1 cellular context compared by ENCODE assay signal in the genomic region with DNA sequence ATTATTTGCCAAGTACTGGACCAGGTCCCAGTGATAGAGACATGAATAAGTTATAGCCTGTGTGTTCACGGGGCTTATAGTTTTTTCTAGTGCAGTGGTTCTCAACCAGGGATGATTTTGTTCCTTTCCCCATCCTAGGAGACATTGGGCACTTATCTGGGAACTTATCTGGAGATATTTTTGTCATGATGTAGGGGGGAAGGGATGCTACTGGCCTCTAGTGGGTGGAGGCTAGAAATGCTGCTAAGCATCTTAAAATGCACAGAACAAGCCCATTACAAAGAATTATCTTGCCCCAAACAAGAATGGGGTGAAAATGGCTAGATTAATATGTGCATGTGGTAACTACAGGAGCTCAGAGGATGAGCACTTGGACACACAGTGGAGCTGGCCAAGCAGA.
TF ChIP-seq lines count a peak whose summit lies in the region.

No MANE protein-coding gene starts in this region.

TF ChIP-seq in GM23338, 12 proteins besides CTCF, POLR2A, EP300 and RAD21 (continued from another document):
- TF ChIP-seq, protein P1, sequence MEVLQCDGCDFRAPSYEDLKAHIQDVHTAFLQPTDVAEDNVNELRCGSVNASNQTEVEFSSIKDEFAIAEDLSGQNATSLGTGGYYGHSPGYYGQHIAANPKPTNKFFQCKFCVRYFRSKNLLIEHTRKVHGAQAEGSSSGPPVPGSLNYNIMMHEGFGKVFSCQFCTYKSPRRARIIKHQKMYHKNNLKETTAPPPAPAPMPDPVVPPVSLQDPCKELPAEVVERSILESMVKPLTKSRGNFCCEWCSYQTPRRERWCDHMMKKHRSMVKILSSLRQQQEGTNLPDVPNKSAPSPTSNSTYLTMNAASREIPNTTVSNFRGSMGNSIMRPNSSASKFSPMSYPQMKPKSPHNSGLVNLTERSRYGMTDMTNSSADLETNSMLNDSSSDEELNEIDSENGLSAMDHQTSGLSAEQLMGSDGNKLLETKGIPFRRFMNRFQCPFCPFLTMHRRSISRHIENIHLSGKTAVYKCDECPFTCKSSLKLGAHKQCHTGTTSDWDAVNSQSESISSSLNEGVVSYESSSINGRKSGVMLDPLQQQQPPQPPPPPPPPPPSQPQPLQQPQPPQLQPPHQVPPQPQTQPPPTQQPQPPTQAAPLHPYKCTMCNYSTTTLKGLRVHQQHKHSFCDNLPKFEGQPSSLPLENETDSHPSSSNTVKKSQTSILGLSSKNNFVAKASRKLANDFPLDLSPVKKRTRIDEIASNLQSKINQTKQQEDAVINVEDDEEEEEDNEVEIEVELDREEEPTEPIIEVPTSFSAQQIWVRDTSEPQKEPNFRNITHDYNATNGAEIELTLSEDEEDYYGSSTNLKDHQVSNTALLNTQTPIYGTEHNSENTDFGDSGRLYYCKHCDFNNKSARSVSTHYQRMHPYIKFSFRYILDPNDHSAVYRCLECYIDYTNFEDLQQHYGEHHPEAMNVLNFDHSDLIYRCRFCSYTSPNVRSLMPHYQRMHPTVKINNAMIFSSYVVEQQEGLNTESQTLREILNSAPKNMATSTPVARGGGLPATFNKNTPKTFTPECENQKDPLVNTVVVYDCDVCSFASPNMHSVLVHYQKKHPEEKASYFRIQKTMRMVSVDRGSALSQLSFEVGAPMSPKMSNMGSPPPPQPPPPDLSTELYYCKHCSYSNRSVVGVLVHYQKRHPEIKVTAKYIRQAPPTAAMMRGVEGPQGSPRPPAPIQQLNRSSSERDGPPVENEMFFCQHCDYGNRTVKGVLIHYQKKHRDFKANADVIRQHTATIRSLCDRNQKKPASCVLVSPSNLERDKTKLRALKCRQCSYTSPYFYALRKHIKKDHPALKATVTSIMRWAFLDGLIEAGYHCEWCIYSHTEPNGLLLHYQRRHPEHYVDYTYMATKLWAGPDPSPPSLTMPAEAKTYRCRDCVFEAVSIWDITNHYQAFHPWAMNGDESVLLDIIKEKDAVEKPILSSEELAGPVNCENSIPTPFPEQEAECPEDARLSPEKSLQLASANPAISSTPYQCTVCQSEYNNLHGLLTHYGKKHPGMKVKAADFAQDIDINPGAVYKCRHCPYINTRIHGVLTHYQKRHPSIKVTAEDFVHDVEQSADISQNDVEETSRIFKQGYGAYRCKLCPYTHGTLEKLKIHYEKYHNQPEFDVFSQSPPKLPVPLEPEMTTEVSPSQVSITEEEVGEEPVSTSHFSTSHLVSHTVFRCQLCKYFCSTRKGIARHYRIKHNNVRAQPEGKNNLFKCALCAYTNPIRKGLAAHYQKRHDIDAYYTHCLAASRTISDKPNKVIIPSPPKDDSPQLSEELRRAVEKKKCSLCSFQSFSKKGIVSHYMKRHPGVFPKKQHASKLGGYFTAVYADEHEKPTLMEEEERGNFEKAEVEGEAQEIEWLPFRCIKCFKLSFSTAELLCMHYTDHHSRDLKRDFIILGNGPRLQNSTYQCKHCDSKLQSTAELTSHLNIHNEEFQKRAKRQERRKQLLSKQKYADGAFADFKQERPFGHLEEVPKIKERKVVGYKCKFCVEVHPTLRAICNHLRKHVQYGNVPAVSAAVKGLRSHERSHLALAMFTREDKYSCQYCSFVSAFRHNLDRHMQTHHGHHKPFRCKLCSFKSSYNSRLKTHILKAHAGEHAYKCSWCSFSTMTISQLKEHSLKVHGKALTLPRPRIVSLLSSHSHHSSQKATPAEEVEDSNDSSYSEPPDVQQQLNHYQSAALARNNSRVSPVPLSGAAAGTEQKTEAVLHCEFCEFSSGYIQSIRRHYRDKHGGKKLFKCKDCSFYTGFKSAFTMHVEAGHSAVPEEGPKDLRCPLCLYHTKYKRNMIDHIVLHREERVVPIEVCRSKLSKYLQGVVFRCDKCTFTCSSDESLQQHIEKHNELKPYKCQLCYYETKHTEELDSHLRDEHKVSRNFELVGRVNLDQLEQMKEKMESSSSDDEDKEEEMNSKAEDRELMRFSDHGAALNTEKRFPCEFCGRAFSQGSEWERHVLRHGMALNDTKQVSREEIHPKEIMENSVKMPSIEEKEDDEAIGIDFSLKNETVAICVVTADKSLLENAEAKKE (CRISPR knock-in tag; IDR thresholded peaks at IDR 0.05): no peak
- TF ChIP-seq NANOG (IDR thresholded peaks at IDR 0.05; ENCODE audit: borderline replicate concordance): no peak
- TF ChIP-seq, protein P2, sequence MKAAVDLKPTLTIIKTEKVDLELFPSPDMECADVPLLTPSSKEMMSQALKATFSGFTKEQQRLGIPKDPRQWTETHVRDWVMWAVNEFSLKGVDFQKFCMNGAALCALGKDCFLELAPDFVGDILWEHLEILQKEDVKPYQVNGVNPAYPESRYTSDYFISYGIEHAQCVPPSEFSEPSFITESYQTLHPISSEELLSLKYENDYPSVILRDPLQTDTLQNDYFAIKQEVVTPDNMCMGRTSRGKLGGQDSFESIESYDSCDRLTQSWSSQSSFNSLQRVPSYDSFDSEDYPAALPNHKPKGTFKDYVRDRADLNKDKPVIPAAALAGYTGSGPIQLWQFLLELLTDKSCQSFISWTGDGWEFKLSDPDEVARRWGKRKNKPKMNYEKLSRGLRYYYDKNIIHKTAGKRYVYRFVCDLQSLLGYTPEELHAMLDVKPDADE (IDR thresholded peaks at IDR 0.05): no peak
- TF ChIP-seq, protein P3, sequence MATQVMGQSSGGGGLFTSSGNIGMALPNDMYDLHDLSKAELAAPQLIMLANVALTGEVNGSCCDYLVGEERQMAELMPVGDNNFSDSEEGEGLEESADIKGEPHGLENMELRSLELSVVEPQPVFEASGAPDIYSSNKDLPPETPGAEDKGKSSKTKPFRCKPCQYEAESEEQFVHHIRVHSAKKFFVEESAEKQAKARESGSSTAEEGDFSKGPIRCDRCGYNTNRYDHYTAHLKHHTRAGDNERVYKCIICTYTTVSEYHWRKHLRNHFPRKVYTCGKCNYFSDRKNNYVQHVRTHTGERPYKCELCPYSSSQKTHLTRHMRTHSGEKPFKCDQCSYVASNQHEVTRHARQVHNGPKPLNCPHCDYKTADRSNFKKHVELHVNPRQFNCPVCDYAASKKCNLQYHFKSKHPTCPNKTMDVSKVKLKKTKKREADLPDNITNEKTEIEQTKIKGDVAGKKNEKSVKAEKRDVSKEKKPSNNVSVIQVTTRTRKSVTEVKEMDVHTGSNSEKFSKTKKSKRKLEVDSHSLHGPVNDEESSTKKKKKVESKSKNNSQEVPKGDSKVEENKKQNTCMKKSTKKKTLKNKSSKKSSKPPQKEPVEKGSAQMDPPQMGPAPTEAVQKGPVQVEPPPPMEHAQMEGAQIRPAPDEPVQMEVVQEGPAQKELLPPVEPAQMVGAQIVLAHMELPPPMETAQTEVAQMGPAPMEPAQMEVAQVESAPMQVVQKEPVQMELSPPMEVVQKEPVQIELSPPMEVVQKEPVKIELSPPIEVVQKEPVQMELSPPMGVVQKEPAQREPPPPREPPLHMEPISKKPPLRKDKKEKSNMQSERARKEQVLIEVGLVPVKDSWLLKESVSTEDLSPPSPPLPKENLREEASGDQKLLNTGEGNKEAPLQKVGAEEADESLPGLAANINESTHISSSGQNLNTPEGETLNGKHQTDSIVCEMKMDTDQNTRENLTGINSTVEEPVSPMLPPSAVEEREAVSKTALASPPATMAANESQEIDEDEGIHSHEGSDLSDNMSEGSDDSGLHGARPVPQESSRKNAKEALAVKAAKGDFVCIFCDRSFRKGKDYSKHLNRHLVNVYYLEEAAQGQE (IDR thresholded peaks at IDR 0.05; ENCODE audit: unreplicated experiment): no peak
